Comparison of ENCODE assay signal across 1 cellular context in the genomic region with DNA sequence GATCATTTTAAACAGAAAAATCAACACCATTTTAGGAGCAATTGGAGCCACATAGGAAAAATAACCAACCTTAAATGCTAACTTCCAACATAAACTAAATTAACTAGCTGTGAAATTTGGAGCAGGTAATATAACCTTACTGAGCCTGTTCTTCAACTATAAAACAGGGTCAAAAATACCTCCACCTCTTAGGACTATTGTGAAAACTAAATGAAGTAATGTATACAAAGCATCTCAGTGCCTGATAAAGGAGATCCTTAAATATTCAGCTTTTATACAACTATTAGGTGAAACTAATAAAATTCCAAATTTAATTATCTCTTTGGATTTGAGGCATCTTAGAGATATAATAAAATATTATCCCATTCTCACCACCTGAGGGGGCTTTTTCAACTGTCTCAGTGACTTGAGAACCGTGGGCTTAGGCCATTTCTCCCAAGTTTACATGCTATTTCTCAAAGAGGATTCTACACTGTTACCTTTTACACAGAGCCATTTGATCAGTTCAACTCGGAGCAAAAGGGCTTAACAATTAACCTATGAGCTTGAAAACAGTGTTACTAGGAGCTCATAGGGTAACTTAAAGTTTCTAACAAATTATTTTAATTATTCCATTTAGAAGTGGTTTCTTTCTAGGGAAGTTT.
TF ChIP-seq lines count a peak whose summit lies in the region.

No MANE protein-coding gene starts in this region.

TF ChIP-seq in endothelial cell of umbilical vein, 7 proteins besides CTCF, POLR2A, EP300 and RAD21:
- TF ChIP-seq MYC (IDR thresholded peaks at IDR 0.05; ENCODE audit: low read depth, low read length): no peak
- TF ChIP-seq MAX (IDR thresholded peaks at IDR 0.05; ENCODE audit: insufficient read depth, insufficient read length): no peak
- TF ChIP-seq EZH2 (IDR thresholded peaks at IDR 0.05; ENCODE audit: borderline replicate concordance, low read depth, low read length, severe bottlenecking): no peak
- TF ChIP-seq FOS (IDR thresholded peaks at IDR 0.05; ENCODE audit: borderline replicate concordance, insufficient read depth, low read length): no peak
